ENCODE assay signal across 8 cellular contexts in genomic region chr17:14310101-14310500, GRCh38. TPM values are rescaled to one million over a fixed set of nuclear protein-coding genes. Genes with fewer than 3 reads are reported as not detected.
DNase-seq lines count a peak whose midpoint lies in the region; ATAC-seq, FAIRE-seq and TF ChIP-seq lines count a peak whose summit lies in the region.

No MANE protein-coding gene starts in this region.

- H3K36me3 ChIP-seq in ES-I3 (ENCODE audit: insufficient read depth, low read length) (no peaks in the 10 kb centered on the region), osteoblast (ENCODE audit: insufficient read depth, low read length) (peaks cover 7% of the 10 kb centered on the region), small intestine (ENCODE audit: control insufficient read depth in 2 of 2, insufficient read depth in 2 of 2, low read length in 2 of 2) (no peaks in the 10 kb centered on the region)

- H3K4me1 ChIP-seq in ES-I3 (ENCODE audit: insufficient read depth, low read length) (peaks cover 36% of the 10 kb centered on the region), osteoblast (ENCODE audit: insufficient read depth, low read length) (peaks cover 37% of the 10 kb centered on the region), small intestine (ENCODE audit: control insufficient read depth in 2 of 2, insufficient read depth in 1 of 2, low read depth in 1 of 2, low read length in 1 of 2) (no peaks in the 10 kb centered on the region)

- H3K9me3 Mint-ChIP-seq in activated naive CD8-positive, alpha-beta T cell (ENCODE audit: low read depth): no peaks in the 10 kb centered on the region

- H3K9me3 ChIP-seq in ES-I3 (ENCODE audit: control insufficient read depth, insufficient read depth, low read length) (no peaks in the 10 kb centered on the region), osteoblast (ENCODE audit: low read depth, low read length) (no peaks in the 10 kb centered on the region), small intestine (ENCODE audit: control insufficient read depth, low read depth) (no peaks in the 10 kb centered on the region)

- H3K79me2 ChIP-seq in osteoblast (ENCODE audit: insufficient read depth, low read length): peaks cover 70% of the 10 kb centered on the region

- peak overlapping the region; percentile 83 for H3K4me2 ChIP-seq in osteoblast (ENCODE audit: insufficient read depth, low read length)

- H3K9ac ChIP-seq in ES-I3 (ENCODE audit: low read depth, low read length): peak overlapping the region; percentile 74; the same call in 1 of the 2 replicates

- TF ChIP-seq CTCF in fibroblast of the aortic adventitia (IDR thresholded peaks at IDR 0.05; ENCODE audit: insufficient read depth, low read length) (no peak), osteoblast (IDR thresholded peaks at IDR 0.05; ENCODE audit: extremely low read depth, low read depth, low read length) (no peak)

- H3K27me3 ChIP-seq in osteoblast (ENCODE audit: insufficient read depth, low read length): no peaks in the 10 kb centered on the region
- H3K27me3 ChIP-seq in small intestine (ENCODE audit: control insufficient read depth in 2 of 2, insufficient read depth in 2 of 2, low read length in 2 of 2): peaks cover 0 to 1% of the 10 kb centered on the region in 2 donors

- H3K4me1 Mint-ChIP-seq in activated naive CD8-positive, alpha-beta T cell (ENCODE audit: low read depth): peaks cover 59% of the 10 kb centered on the region

- no peaks in the 10 kb centered on the region for H3K27me3 Mint-ChIP-seq in activated naive CD8-positive, alpha-beta T cell

- H3K36me3 Mint-ChIP-seq in activated naive CD8-positive, alpha-beta T cell: peaks cover 7% of the 10 kb centered on the region

- H3K4me3 Mint-ChIP-seq in activated naive CD8-positive, alpha-beta T cell: peak overlapping the region; percentile 48

- H3K4me3 ChIP-seq in fibroblast of the aortic adventitia (ENCODE audit: low read depth, low read length) (peak overlapping the region; percentile 67), osteoblast (ENCODE audit: insufficient read depth, low read length) (peak overlapping the region; percentile 77), small intestine (ENCODE audit: low read depth in 1 of 2, low read length in 2 of 2) (peak overlapping the region in 1 of 2 donors; percentile 46)

- peak overlapping the region; percentile 29 for H3K27ac ChIP-seq in osteoblast (ENCODE audit: low read depth, low read length)
- no peak overlapping the region for H3K27ac ChIP-seq in small intestine (ENCODE audit: low read depth in 1 of 2, low read length in 1 of 2)

- no peak for ATAC-seq in HG03442 (IDR thresholded peaks at IDR 0.05; ENCODE audit: unreplicated experiment)

- H4K20me1 ChIP-seq in osteoblast (ENCODE audit: insufficient read depth, low read length): peaks cover 11% of the 10 kb centered on the region

- WGBS in small intestine, 3 donors: 22 to 50% (median 46%) methylated on average over 13 of the region's 13 CpGs

- peak overlapping the region; percentile 85 for H2AFZ ChIP-seq in osteoblast (ENCODE audit: low read length)

- no peak overlapping the region for H3K27ac Mint-ChIP-seq in activated naive CD8-positive, alpha-beta T cell

- no peak for FAIRE-seq in small intestine (lab: Jason Lieb, UNC)

- DNase-seq in fibroblast of the aortic adventitia (ENCODE audit: low read depth) (no peak), osteoblast (ENCODE audit: insufficient read length, low spot score, missing footprints) (no peak), GM19240 (ENCODE audit: insufficient read length, low spot score) (no peak), small intestine (no peak)
- no peak for DNase-seq in central memory CD4-positive, alpha-beta T cell

RNA-seq across cellular contexts. Expression of gene HS3ST3B1, which starts 9.2 kb away (rescaled TPM):
- 2.3 and 9.1 TPM in 2 replicates for total RNA-seq in fibroblast of the aortic adventitia (ENCODE audit: low replicate concordance)
- total RNA-seq in osteoblast: 9.4 and 13.4 TPM in 2 replicates
- polyA plus RNA-seq in small intestine: under 1 TPM; 0.22 to 0.85 (median 0.54) TPM
